21 cellular contexts compared by ENCODE assay signal in the genomic region with DNA sequence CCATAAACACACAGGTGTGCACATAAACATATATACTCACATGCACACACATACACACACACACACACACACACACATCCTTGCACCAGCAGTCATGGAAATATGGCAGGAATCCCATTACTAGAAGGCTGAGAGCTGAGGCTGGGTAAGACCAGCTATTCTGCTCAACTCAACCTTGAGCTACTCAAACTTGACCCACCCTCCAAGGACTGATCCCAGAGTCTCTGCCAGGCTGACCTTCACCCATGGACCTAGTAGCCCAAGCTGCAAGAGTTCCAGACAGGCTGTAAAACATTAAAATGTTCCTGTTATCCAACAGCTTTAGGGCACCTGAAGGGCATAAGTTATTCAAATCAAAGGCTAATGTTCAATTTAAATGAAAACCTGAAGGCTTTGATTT.
"Had no signal": no experiment of that assay in that cellular context is flagged by ENCODE, and none has a peak within 500 bp of the region (broad histone marks: within the 10 kb centered on the region; RNA-seq: fewer than 3 reads in every experiment).

No MANE protein-coding gene starts in this region.

- H3K27ac ChIP-seq: brain microvascular endothelial cell, coronary artery, dorsolateral prefrontal cortex, WERI-Rb-1 had no signal

- FAIRE-seq: astrocyte, frontal cortex had no signal

- ATAC-seq: activated CD8-positive, alpha-beta T cell treated with anti-CD3 and anti-CD28 coated beads for 36 hours; esophagus mucosa had no signal

- DNase-seq: activated B cell treated with CpG ODN at 0.5 μM for 24 hours; activated CD4-positive, alpha-beta T cell treated with anti-CD3 and anti-CD28 coated beads for 48 hours; activated CD4-positive, alpha-beta T cell treated with anti-CD3 and anti-CD28 coated beads, Interleukin-2, amount 50 U/mL, for 1 hour; activated CD4-positive, alpha-beta T cell treated with anti-CD3 and anti-CD28 coated beads, Interleukin-2, amount 50 U/mL, for 48 hours; activated CD8-positive, alpha-beta memory T cell treated with anti-CD3 and anti-CD28 coated beads for 24 hours; activated CD8-positive, alpha-beta T cell treated with anti-CD3 and anti-CD28 coated beads for 36 hours; activated effector memory CD4-positive, alpha-beta T cell treated with Interleukin-2 at 50 U/mL for 16 hours; activated gamma-delta T cell treated with Interleukin-2 at 50 U/mL for 16 hours; activated naive CD4-positive, alpha-beta T cell treated with anti-CD3 and anti-CD28 coated beads, Interleukin-2, amount 50 U/mL, for 16 hours; activated naive CD4-positive, alpha-beta T cell treated with Interleukin-2 at 50 U/mL for 16 hours; activated T-cell treated with anti-CD3 and anti-CD28 coated beads, Interleukin-2, amount 50 U/mL, for 4 hours; brain microvascular endothelial cell; effector memory CD4-positive, alpha-beta T cell; endodermal cell; foreskin fibroblast; WERI-Rb-1 had no signal

- H3K36me3 ChIP-seq: brain microvascular endothelial cell, WERI-Rb-1 had no signal

- H3K27me3 ChIP-seq: brain microvascular endothelial cell had no signal

- H3K4me3 ChIP-seq: coronary artery, dorsolateral prefrontal cortex had no signal
